Comparison of ENCODE assay signal across 1 cellular context in genomic region chr6:39225946-39226437, GRCh38.
TF ChIP-seq lines count a peak whose summit lies in the region.

No MANE protein-coding gene starts in this region.

TF ChIP-seq in K562, 482 proteins besides CTCF, POLR2A, EP300 and RAD21 (continued from another document and continues in another):
- TF ChIP-seq CSDE1 (IDR thresholded peaks at IDR 0.05): no peak
- TF ChIP-seq HINFP (tag; conservative IDR thresholded peaks at IDR 0.05; ENCODE audit: low read depth): 0 out of 2 replicates have a peak, but pooled peaks have one; percentile 12
- TF ChIP-seq U2AF2 (optimal IDR thresholded peaks at IDR 0.05; ENCODE audit: low read depth, low read length): no peak
- 0 out of 4 replicates have a peak, but pooled peaks of 1 of the 2 experiments have one; percentile 60 for TF ChIP-seq HDAC1 (IDR thresholded peaks at IDR 0.05)
- TF ChIP-seq CEBPB (tag; IDR thresholded peaks at IDR 0.05): no peak
- peak in 1 of 2 experiments; percentile 86; a peak in 2 of 4 replicates for TF ChIP-seq ZNF639 (CRISPR knock-in tag; conservative IDR thresholded peaks at IDR 0.05 in 1 of 2, IDR thresholded peaks at IDR 0.05 in 1 of 2)
- TF ChIP-seq GATA2 (CRISPR knock-in tag; IDR thresholded peaks at IDR 0.05): no peak
- no peak for TF ChIP-seq IRF2 (CRISPR knock-in tag; IDR thresholded peaks at IDR 0.05)
- peak; percentile 31; the same call in 1 of the 2 replicates for TF ChIP-seq ZBTB12 (CRISPR knock-in tag; IDR thresholded peaks at IDR 0.05)
- TF ChIP-seq POLR2B (IDR thresholded peaks at IDR 0.05; ENCODE audit: low read depth, partially characterized antibody): peak; percentile 16
- no peak; the same call in 1 of the 2 replicates for TF ChIP-seq ZNF395 (CRISPR knock-in tag; IDR thresholded peaks at IDR 0.05)
- no peak for TF ChIP-seq ZNF121 (CRISPR knock-in tag; conservative IDR thresholded peaks at IDR 0.05)
- TF ChIP-seq TRIM25 (IDR thresholded peaks at IDR 0.05; ENCODE audit: borderline replicate concordance): no peak
- no peak for TF ChIP-seq RB1 (IDR thresholded peaks at IDR 0.05; ENCODE audit: low read depth)
- no peak for TF ChIP-seq SMAD2 (IDR thresholded peaks at IDR 0.05; ENCODE audit: low read depth, low read length)
- no peak for TF ChIP-seq ZNF124 (CRISPR knock-in tag; IDR thresholded peaks at IDR 0.05)
- TF ChIP-seq CEBPZ (IDR thresholded peaks at IDR 0.05; ENCODE audit: borderline replicate concordance, low read depth, low read length): no peak
- TF ChIP-seq CREM (IDR thresholded peaks at IDR 0.05; ENCODE audit: low read depth): 0 out of 2 replicates have a peak, but pooled peaks have one; percentile 18
- no peak for TF ChIP-seq HMG20B (CRISPR knock-in tag; IDR thresholded peaks at IDR 0.05)
- TF ChIP-seq ARID4B (CRISPR knock-in tag; IDR thresholded peaks at IDR 0.05): 0 out of 2 replicates have a peak, but pooled peaks have one; percentile 21
- peak; percentile 69 for TF ChIP-seq NEUROD1 (IDR thresholded peaks at IDR 0.05; ENCODE audit: borderline replicate concordance, low read depth, low read length, partially characterized antibody)
- peak; percentile 53 for TF ChIP-seq FOS (IDR thresholded peaks at IDR 0.05; ENCODE audit: extremely low read depth, insufficient read length)
- no peak for TF ChIP-seq HDGF (IDR thresholded peaks at IDR 0.05)
- no peak for TF ChIP-seq BRF1 (IDR thresholded peaks at IDR 0.05; ENCODE audit: borderline replicate concordance, extremely low read depth, insufficient read length)
- 0 out of 2 replicates have a peak, but pooled peaks have one; percentile 31 for TF ChIP-seq PKNOX1 (IDR thresholded peaks at IDR 0.05)
- TF ChIP-seq CBFA2T3 (IDR thresholded peaks at IDR 0.05): peak; percentile 16; the same call in 1 of the 2 replicates
- no peak for TF ChIP-seq BCL6 (CRISPR knock-in tag; IDR thresholded peaks at IDR 0.05)
- peak; percentile 97 for TF ChIP-seq TFE3 (CRISPR knock-in tag; IDR thresholded peaks at IDR 0.05)
- TF ChIP-seq ZSCAN32 (CRISPR knock-in tag; IDR thresholded peaks at IDR 0.05): no peak
- TF ChIP-seq ZNF766 (CRISPR knock-in tag; conservative IDR thresholded peaks at IDR 0.05): no peak
- TF ChIP-seq CREB3 (tag; conservative IDR thresholded peaks at IDR 0.05; ENCODE audit: low read depth): 0 out of 2 replicates have a peak, but pooled peaks have one; percentile 68
- TF ChIP-seq HDAC2 (IDR thresholded peaks at IDR 0.05): 0 out of 2 replicates have a peak, but pooled peaks have one; percentile 57
- TF ChIP-seq IRF9 (tag; IDR thresholded peaks at IDR 0.05): peak; percentile 59; the same call in 1 of the 2 replicates
- TF ChIP-seq MECOM (CRISPR knock-in tag; IDR thresholded peaks at IDR 0.05): peak; percentile 71; the same call in 1 of the 2 replicates
- 0 out of 2 replicates have a peak, but pooled peaks have one; percentile 11 for TF ChIP-seq BHLHE40 (IDR thresholded peaks at IDR 0.05; ENCODE audit: low read length)
- TF ChIP-seq NFATC3 (IDR thresholded peaks at IDR 0.05): 0 out of 2 replicates have a peak, but pooled peaks have one; percentile 28
- TF ChIP-seq ARID2 (IDR thresholded peaks at IDR 0.05): 0 out of 2 replicates have a peak, but pooled peaks have one; percentile 5
- TF ChIP-seq ZNF717 (CRISPR knock-in tag; IDR thresholded peaks at IDR 0.05): peak; percentile 34; the same call in 1 of the 2 replicates
- 0 out of 2 replicates have a peak, but pooled peaks have one; percentile 35 for TF ChIP-seq ZNF77 (CRISPR knock-in tag; IDR thresholded peaks at IDR 0.05)
- TF ChIP-seq ZNF780A (CRISPR knock-in tag; IDR thresholded peaks at IDR 0.05): no peak
